Comparison of ENCODE assay signal across 13 cellular contexts in genomic region chr16:69542974-69543373, GRCh38.
"Had no signal": no experiment of that assay in that cellular context is flagged by ENCODE, and none has a peak within 500 bp of the region (broad histone marks: within the 10 kb centered on the region; RNA-seq: fewer than 3 reads in every experiment).

No MANE protein-coding gene starts in this region.

- H3K27me3 ChIP-seq: cardiac muscle cell, dorsolateral prefrontal cortex, gastrocnemius medialis, sigmoid colon, thyroid gland had no signal

- H3K4me1 ChIP-seq: gastrocnemius medialis, sigmoid colon, thyroid gland had no signal

- H3K27ac ChIP-seq: cardiac muscle cell, dorsolateral prefrontal cortex, gastrocnemius medialis, heart right ventricle, sigmoid colon, thyroid gland had no signal

- H3K9me3 ChIP-seq: gastrocnemius medialis, heart right ventricle, sigmoid colon, thyroid gland had no signal

- DNase-seq: activated CD4-positive, alpha-beta T cell treated with anti-CD3 and anti-CD28 coated beads, Interleukin-2, amount 50 U/mL, for 48 hours; activated naive CD4-positive, alpha-beta T cell treated with anti-CD3 and anti-CD28 coated beads for 36 hours; activated naive CD8-positive, alpha-beta T cell treated with anti-CD3 and anti-CD28 coated beads, Interleukin-2, amount 50 U/mL, for 24 hours; activated T-cell treated with anti-CD3 and anti-CD28 coated beads, Interleukin-2, amount 50 U/mL, for 1 hour; dorsolateral prefrontal cortex; endodermal cell; erythroblast; gastrocnemius medialis; heart right ventricle; sigmoid colon; stimulated activated CD4-positive, alpha-beta T cell treated with anti-CD3 and anti-CD28 coated beads, Interleukin-2, amount 100 ng/mL, for 24 hours; thyroid gland had no signal

- H3K4me3 ChIP-seq: cardiac muscle cell, dorsolateral prefrontal cortex, gastrocnemius medialis, heart right ventricle, sigmoid colon, thyroid gland had no signal

- H3K36me3 ChIP-seq: cardiac muscle cell, gastrocnemius medialis, heart right ventricle, sigmoid colon, thyroid gland had no signal
